In the genomic region with DNA sequence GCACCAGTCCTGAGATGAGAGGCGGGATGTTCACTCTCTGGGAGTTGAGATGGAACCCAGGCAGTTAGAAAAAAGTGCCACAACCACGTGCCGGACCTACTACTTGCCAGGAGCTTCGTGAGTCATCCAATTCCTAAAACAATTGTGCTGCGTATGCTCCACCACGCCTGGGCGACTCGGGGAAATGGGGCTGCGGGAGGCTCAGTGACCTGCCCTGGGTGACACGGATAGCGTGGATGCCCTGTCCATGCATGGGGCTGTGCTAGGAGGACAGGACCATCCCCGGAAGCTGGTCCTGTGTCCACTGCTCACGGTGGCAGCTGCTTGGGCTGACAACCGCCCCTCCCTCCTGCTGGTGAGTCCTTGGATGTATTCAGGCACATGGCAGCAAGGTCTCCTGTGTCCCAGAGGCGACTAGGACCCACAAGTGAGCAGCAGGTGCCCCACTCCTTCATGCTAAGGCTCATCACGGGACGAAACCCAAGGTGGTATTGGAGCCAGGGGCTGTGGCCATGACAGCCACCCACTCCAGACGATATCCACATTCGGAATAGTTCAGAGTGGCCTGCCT, we compare ENCODE assay signal across 33 cellular contexts.
"Had no signal": no experiment of that assay in that cellular context is flagged by ENCODE, and none has a peak within 500 bp of the region (broad histone marks: within the 10 kb centered on the region; RNA-seq: fewer than 3 reads in every experiment).

No MANE protein-coding gene starts in this region.

- H3K4me3 ChIP-seq: body of pancreas, left lung, lower lobe of right lung, mucosa of descending colon, sigmoid colon, thoracic aorta, vagina had no signal

- H3K4me3 Mint-ChIP-seq: activated B cell treated with CpG ODN at 0.5 μM for 24 hours; activated CD8-positive, alpha-beta memory T cell treated with anti-CD3 and anti-CD28 coated beads, Interleukin-2, amount 10 ng/mL, durations not matched to agents 7 days and 5 days; activated CD8-positive, alpha-beta T cell treated with anti-CD3 and anti-CD28 coated beads for 36 hours; activated naive CD8-positive, alpha-beta T cell; activated T-cell treated with anti-CD3 and anti-CD28 coated beads, Interleukin-2, amount 50 U/mL, for 72 hours; effector memory CD8-positive, alpha-beta T cell; immature natural killer cell; natural killer cell treated with Interleukin-12 subunit alpha and Interleukin-12 subunit beta and Interleukin-15 and Interleukin-18, amount 100 ng/mL, for 72 hours; stimulated activated effector memory CD8-positive, alpha-beta T cell treated with anti-CD3 and anti-CD28 coated beads, Interleukin-12 subunit alpha, Interleukin-12 subunit beta, amount 100 ng/mL, for 72 hours; stimulated activated naive CD8-positive, alpha-beta T cell treated with anti-CD3 and anti-CD28 coated beads, Interleukin-15, Interleukin-2, amounts not matched to agents 100 ng/mL and 50 ng/mL, for 24 hours; T-helper 17 cell; type B pancreatic cell had no signal

- H3K4me1 Mint-ChIP-seq: activated B cell treated with CpG ODN at 0.5 μM for 24 hours; activated CD8-positive, alpha-beta memory T cell treated with anti-CD3 and anti-CD28 coated beads, Interleukin-2, amount 10 ng/mL, durations not matched to agents 7 days and 5 days; immature natural killer cell; stimulated activated effector memory CD8-positive, alpha-beta T cell treated with anti-CD3 and anti-CD28 coated beads, Interleukin-12 subunit alpha, Interleukin-12 subunit beta, amount 100 ng/mL, for 72 hours had no signal

- H3K9me3 ChIP-seq: body of pancreas, left lung, lower lobe of right lung, mucosa of descending colon, neutrophil, sigmoid colon, thoracic aorta, vagina had no signal

- H3K27me3 ChIP-seq: body of pancreas, left lung, neutrophil, sigmoid colon, vagina had no signal

- H3K36me3 ChIP-seq: left lung, lower lobe of right lung, neutrophil, sigmoid colon, thoracic aorta, vagina had no signal

- FAIRE-seq: endothelial cell of umbilical vein, small intestine had no signal

- H3K27ac ChIP-seq: body of pancreas, left lung, lower lobe of right lung, neutrophil, sigmoid colon, thoracic aorta, vagina had no signal

- H3K9me3 Mint-ChIP-seq: activated B cell treated with CpG ODN at 0.5 μM for 24 hours; activated CD8-positive, alpha-beta T cell treated with anti-CD3 and anti-CD28 coated beads for 36 hours; activated T-cell treated with anti-CD3 and anti-CD28 coated beads, Interleukin-2, amount 50 U/mL, for 72 hours; effector memory CD8-positive, alpha-beta T cell; immature natural killer cell; natural killer cell treated with Interleukin-12 subunit alpha and Interleukin-12 subunit beta and Interleukin-15 and Interleukin-18, amount 100 ng/mL, for 72 hours; stimulated activated effector memory CD8-positive, alpha-beta T cell treated with anti-CD3 and anti-CD28 coated beads, Interleukin-12 subunit alpha, Interleukin-12 subunit beta, amount 100 ng/mL, for 72 hours; stimulated activated naive CD8-positive, alpha-beta T cell treated with anti-CD3 and anti-CD28 coated beads, Interleukin-15, Interleukin-2, amounts not matched to agents 100 ng/mL and 50 ng/mL, for 24 hours; type B pancreatic cell had no signal

- ATAC-seq: activated CD8-positive, alpha-beta memory T cell treated with anti-CD3 and anti-CD28 coated beads, Interleukin-2, amount 10 ng/mL, durations not matched to agents 7 days and 5 days; activated CD8-positive, alpha-beta T cell treated with anti-CD3 and anti-CD28 coated beads for 36 hours; activated T-cell treated with anti-CD3 and anti-CD28 coated beads, Interleukin-2, amount 50 U/mL, for 72 hours; body of pancreas; effector memory CD8-positive, alpha-beta T cell; left lung; lower lobe of right lung; mucosa of descending colon; natural killer cell treated with Interleukin-12 subunit alpha and Interleukin-12 subunit beta and Interleukin-15 and Interleukin-18, amount 100 ng/mL, for 72 hours; stimulated activated effector memory CD8-positive, alpha-beta T cell treated with anti-CD3 and anti-CD28 coated beads, Interleukin-12 subunit alpha, Interleukin-12 subunit beta, amount 100 ng/mL, for 72 hours; T-helper 17 cell had no signal

- H3K4me1 ChIP-seq: body of pancreas had no signal

- H3K36me3 Mint-ChIP-seq: activated CD8-positive, alpha-beta memory T cell treated with anti-CD3 and anti-CD28 coated beads, Interleukin-2, amount 10 ng/mL, durations not matched to agents 7 days and 5 days; activated naive CD8-positive, alpha-beta T cell; immature natural killer cell; natural killer cell treated with Interleukin-12 subunit alpha and Interleukin-12 subunit beta and Interleukin-15 and Interleukin-18, amount 100 ng/mL, for 72 hours; stimulated activated effector memory CD8-positive, alpha-beta T cell treated with anti-CD3 and anti-CD28 coated beads, Interleukin-12 subunit alpha, Interleukin-12 subunit beta, amount 100 ng/mL, for 72 hours; type B pancreatic cell had no signal

- H3K27ac Mint-ChIP-seq: activated B cell treated with CpG ODN at 0.5 μM for 24 hours; activated CD8-positive, alpha-beta memory T cell treated with anti-CD3 and anti-CD28 coated beads, Interleukin-2, amount 10 ng/mL, durations not matched to agents 7 days and 5 days; activated CD8-positive, alpha-beta T cell treated with anti-CD3 and anti-CD28 coated beads for 36 hours; activated naive CD8-positive, alpha-beta T cell; activated T-cell treated with anti-CD3 and anti-CD28 coated beads, Interleukin-2, amount 50 U/mL, for 72 hours; effector memory CD8-positive, alpha-beta T cell; immature natural killer cell; natural killer cell treated with Interleukin-12 subunit alpha and Interleukin-12 subunit beta and Interleukin-15 and Interleukin-18, amount 100 ng/mL, for 72 hours; progenitor cell of endocrine pancreas; stimulated activated effector memory CD8-positive, alpha-beta T cell treated with anti-CD3 and anti-CD28 coated beads, Interleukin-12 subunit alpha, Interleukin-12 subunit beta, amount 100 ng/mL, for 72 hours; stimulated activated naive CD8-positive, alpha-beta T cell treated with anti-CD3 and anti-CD28 coated beads, Interleukin-15, Interleukin-2, amounts not matched to agents 100 ng/mL and 50 ng/mL, for 24 hours; T-helper 17 cell; type B pancreatic cell had no signal

- H3K27me3 Mint-ChIP-seq: activated CD8-positive, alpha-beta memory T cell treated with anti-CD3 and anti-CD28 coated beads, Interleukin-2, amount 10 ng/mL, durations not matched to agents 7 days and 5 days; stimulated activated naive CD8-positive, alpha-beta T cell treated with anti-CD3 and anti-CD28 coated beads, Interleukin-15, Interleukin-2, amounts not matched to agents 100 ng/mL and 50 ng/mL, for 24 hours had no signal

- DNase-seq: activated B cell treated with CpG ODN at 0.5 μM for 24 hours; activated CD4-positive, alpha-beta T cell treated with anti-CD3 and anti-CD28 coated beads, Interleukin-2, amount 50 U/mL, for 1 hour; activated CD8-positive, alpha-beta memory T cell treated with anti-CD3 and anti-CD28 coated beads, Interleukin-2, amount 10 ng/mL, durations not matched to agents 7 days and 5 days; activated CD8-positive, alpha-beta T cell treated with anti-CD3 and anti-CD28 coated beads for 36 hours; activated naive CD4-positive, alpha-beta T cell; activated T-cell treated with anti-CD3 and anti-CD28 coated beads for 4 hours; activated T-cell treated with anti-CD3 and anti-CD28 coated beads, Interleukin-2, amount 50 U/mL, for 72 hours; anterior cingulate cortex; body of pancreas; cortex of kidney; effector memory CD8-positive, alpha-beta T cell; foreskin fibroblast; head of caudate nucleus; hypothalamus; immature natural killer cell; kidney glomerular epithelial cell; lower lobe of right lung; mucosa of descending colon; sigmoid colon; small intestine; stimulated activated CD4-positive, alpha-beta T cell treated with anti-CD3 and anti-CD28 coated beads, Interleukin-4, amount 100 ng/mL, for 24 hours; T-helper 17 cell had no signal
